1 cellular context compared by ENCODE assay signal in genomic region chr3:112351823-112352222, GRCh38.
A peak's percentile ranks its signal among the peaks of the same experiment; 100 is the strongest.
TF ChIP-seq lines count a peak whose summit lies in the region.

No MANE protein-coding gene starts in this region.

TF ChIP-seq in HEK293, 187 proteins besides CTCF, POLR2A, EP300 and RAD21 (continued from another document):
- TF ChIP-seq PRDM4 (tag by site-specific recombination; IDR thresholded peaks at IDR 0.05), result peak; percentile 56; the same call in 1 of the 2 replicates
- 0 out of 2 replicates have a peak, but pooled peaks have one; percentile 30 for TF ChIP-seq ZNF366 (tag by site-specific recombination; conservative IDR thresholded peaks at IDR 0.05)
- no peak for TF ChIP-seq ZNF398 (tag by site-specific recombination; IDR thresholded peaks at IDR 0.05)
- no peak for TF ChIP-seq ZNF600 (tag by site-specific recombination; IDR thresholded peaks at IDR 0.05)
- no peak for TF ChIP-seq SP2 (tag by site-specific recombination; IDR thresholded peaks at IDR 0.05)
- TF ChIP-seq ZNF404 (tag by site-specific recombination; IDR thresholded peaks at IDR 0.05), result no peak
- no peak for TF ChIP-seq ZNF24 (tag by site-specific recombination; IDR thresholded peaks at IDR 0.05)
- no peak for TF ChIP-seq HOXC10 (CRISPR knock-in tag; IDR thresholded peaks at IDR 0.05)
- no peak for TF ChIP-seq ZNF704 (tag by site-specific recombination; IDR thresholded peaks at IDR 0.05)
- no peak for TF ChIP-seq ZBTB26 (tag by site-specific recombination; optimal IDR thresholded peaks at IDR 0.05)
- no peak for TF ChIP-seq ZNF596 (tag by site-specific recombination; IDR thresholded peaks at IDR 0.05)
- no peak for TF ChIP-seq ZNF2 (tag by site-specific recombination; IDR thresholded peaks at IDR 0.05)
- TF ChIP-seq SP3 (tag by site-specific recombination; IDR thresholded peaks at IDR 0.05), result no peak
- TF ChIP-seq PRDM6 (tag by site-specific recombination; IDR thresholded peaks at IDR 0.05), result peak; percentile 87
- no peak for TF ChIP-seq ZNF433 (tag by site-specific recombination; IDR thresholded peaks at IDR 0.05; ENCODE audit: low read depth)
- TF ChIP-seq ZNF280C (tag by site-specific recombination; IDR thresholded peaks at IDR 0.05), result no peak
- peak; percentile 20; the same call in 1 of the 2 replicates for TF ChIP-seq GLIS1 (tag by site-specific recombination; IDR thresholded peaks at IDR 0.05)
- no peak for TF ChIP-seq ZNF157 (tag by site-specific recombination; IDR thresholded peaks at IDR 0.05)
- no peak for TF ChIP-seq IKZF3 (tag by site-specific recombination; IDR thresholded peaks at IDR 0.05)
- 0 out of 2 replicates have a peak, but pooled peaks have one; percentile 27 for TF ChIP-seq ZNF423 (tag by site-specific recombination; IDR thresholded peaks at IDR 0.05)
- TF ChIP-seq KLF1 (tag by site-specific recombination; IDR thresholded peaks at IDR 0.05), result no peak
- TF ChIP-seq ZNF274 (IDR thresholded peaks at IDR 0.05; ENCODE audit: low read length), result no peak
- TF ChIP-seq ZNF274 (tag by site-specific recombination; IDR thresholded peaks at IDR 0.05; ENCODE audit: borderline replicate concordance), result no peak
- no peak for TF ChIP-seq ZNF169 (tag by site-specific recombination; IDR thresholded peaks at IDR 0.05)
- no peak for TF ChIP-seq ZNF585B (tag by site-specific recombination; IDR thresholded peaks at IDR 0.05)
- TF ChIP-seq ZBTB44 (tag by site-specific recombination; IDR thresholded peaks at IDR 0.05), result 0 out of 2 replicates have a peak, but pooled peaks have one; percentile 17
- no peak for TF ChIP-seq ZNF37A (tag by site-specific recombination; IDR thresholded peaks at IDR 0.05)
- TF ChIP-seq MEIS1 (CRISPR knock-in tag; IDR thresholded peaks at IDR 0.05; ENCODE audit: borderline replicate concordance), result no peak
- TF ChIP-seq ZNF416 (tag by site-specific recombination; IDR thresholded peaks at IDR 0.05), result no peak
- no peak for TF ChIP-seq ZNF16 (tag by site-specific recombination; IDR thresholded peaks at IDR 0.05; ENCODE audit: low read depth)
- TF ChIP-seq ZNF571 (tag by site-specific recombination; IDR thresholded peaks at IDR 0.05), result no peak
- TF ChIP-seq ZNF175 (tag by site-specific recombination; IDR thresholded peaks at IDR 0.05), result no peak
- TF ChIP-seq ZNF830 (tag by site-specific recombination; IDR thresholded peaks at IDR 0.05; ENCODE audit: low read depth), result no peak
- TF ChIP-seq WT1 (tag by site-specific recombination; IDR thresholded peaks at IDR 0.05), result 0 out of 2 replicates have a peak, but pooled peaks have one; percentile 43
- TF ChIP-seq ZNF785 (tag by site-specific recombination; IDR thresholded peaks at IDR 0.05), result no peak
- no peak for TF ChIP-seq ZNF624 (tag by site-specific recombination; IDR thresholded peaks at IDR 0.05)
- TF ChIP-seq REST (tag by site-specific recombination; IDR thresholded peaks at IDR 0.05), result no peak
- TF ChIP-seq ZNF324 (tag by site-specific recombination; IDR thresholded peaks at IDR 0.05), result no peak
